ENCODE assay signal across 21 cellular contexts in genomic region chr10:99805190-99805589, GRCh38. TPM values are rescaled to one million over a fixed set of nuclear protein-coding genes. Genes with fewer than 3 reads are reported as not detected.
DNase-seq lines count a peak whose midpoint lies in the region; ATAC-seq, FAIRE-seq and TF ChIP-seq lines count a peak whose summit lies in the region.
"Had no signal": no experiment of that assay in that cellular context is flagged by ENCODE, and none has a peak within 500 bp of the region (broad histone marks: within the 10 kb centered on the region; RNA-seq: fewer than 3 reads in every experiment).

No MANE protein-coding gene starts in this region.

- H3K4me2 ChIP-seq in HepG2 (ENCODE audit: low read depth, low read length) (no peak overlapping the region), osteoblast (ENCODE audit: insufficient read depth, low read length) (no peak overlapping the region)
- H3K4me2 ChIP-seq: BLaER1 treated with 17β-estradiol and CSF1 and Interleukin-3, amounts not matched to agents 10 nM and 100 nM had no signal

- POLR2A ChIA-PET in HepG2 (lab: Yijun Ruan, JAX): interaction anchor here (1.2 kb wide), 2 partner anchors 23 to 73 kb away, joined by 3 to 4 read pairs; partner anchors contain the start of genes ABCC2, COX15 and CUTC

- TF ChIP-seq RAD21 in HepG2 (CRISPR knock-in tag; IDR thresholded peaks at IDR 0.05): no peak

- H3K9ac ChIP-seq in HepG2 (ENCODE audit: insufficient read depth, low read depth, low read length): no peak overlapping the region
- H3K9ac ChIP-seq in adipocyte (ENCODE audit: low read length): peak overlapping the region; percentile 2
- H3K9ac ChIP-seq: BLaER1 treated with 17β-estradiol and CSF1 and Interleukin-3, amounts not matched to agents 10 nM and 100 nM had no signal

- DNase-seq in HepG2 (ENCODE audit: low spot score): no peak
- DNase-seq in right lobe of liver: no peak
- no peak for DNase-seq in adipocyte (ENCODE audit: low read depth)
- DNase-seq in osteoblast (ENCODE audit: insufficient read length, low spot score, missing footprints): no peak
- DNase-seq in HAP-1 (ENCODE audit: low spot score in 2 of 2): no peak
- no peak for DNase-seq in effector CD4-positive, alpha-beta T cell
- DNase-seq: 8988T; AML-193; Caco-2; Calu3; CD4-positive, alpha-beta T cell; CD8-positive, alpha-beta T cell; DMS79 treated with DMSO at 0.1 percent for 48 hours; GF-D8 had no signal

- intact Hi-C loops in HepG2 (cut with micrococcal nuclease; ENCODE audit: unreplicated experiment) (no loop called here), right lobe of liver (cut with DNase I) (no loop called here)

- TF ChIP-seq POLR2A in HepG2 (IDR thresholded peaks at IDR 0.05; ENCODE audit: insufficient read depth in 1 of 2, low read depth in 2 of 2, low read length in 2 of 2): no peak; a peak in 1 of 4 replicates
- no peak for TF ChIP-seq POLR2A in right lobe of liver (IDR thresholded peaks at IDR 0.05)

- peaks cover 54 to 97% of the 10 kb centered on the region in 2 experiments for H3K36me3 ChIP-seq in HepG2 (replicated peaks in 1 of 2; ENCODE audit: control insufficient read depth in 1 of 2, insufficient read depth in 2 of 2, low read length in 2 of 2)
- H3K36me3 ChIP-seq in right lobe of liver: peaks cover 3 to 99% (median 57%) of the 10 kb centered on the region in 4 donors
- H3K36me3 ChIP-seq in adipocyte (ENCODE audit: control insufficient read depth, insufficient read depth, low read length, severe bottlenecking): peaks cover 33% of the 10 kb centered on the region
- H3K36me3 ChIP-seq in osteoblast (ENCODE audit: insufficient read depth, low read length): no peaks in the 10 kb centered on the region
- H3K36me3 ChIP-seq in HAP-1 (replicated peaks): no peaks in the 10 kb centered on the region
- H3K36me3 ChIP-seq: BLaER1 treated with 17β-estradiol and CSF1 and Interleukin-3, amounts not matched to agents 10 nM and 100 nM had no signal

- H3K79me2 ChIP-seq in HepG2 (ENCODE audit: insufficient read depth, low read length) (no peaks in the 10 kb centered on the region), osteoblast (ENCODE audit: insufficient read depth, low read length) (no peaks in the 10 kb centered on the region)

- ATAC-seq in HepG2 (no peak), right lobe of liver (no peak)
- ATAC-seq: CD8-positive, alpha-beta T cell had no signal

- TF ChIP-seq CTCF in HepG2 (CRISPR knock-in tag; IDR thresholded peaks at IDR 0.05) (no peak), right lobe of liver (IDR thresholded peaks at IDR 0.05) (no peak), osteoblast (IDR thresholded peaks at IDR 0.05; ENCODE audit: extremely low read depth, low read depth, low read length) (no peak)

- WGBS in HepG2 (ENCODE audit: low lambda C conversion rate): 95% methylated on average over 5 of the region's 5 CpGs
- WGBS in right lobe of liver (ENCODE audit: insufficient coverage, low coverage, low lambda C conversion rate, missing lambda C conversion rate): 85% methylated on average over 5 of the region's 5 CpGs

- H2AFZ ChIP-seq in HepG2 (ENCODE audit: low read length): no peak overlapping the region
- peak overlapping the region; percentile 53 for H2AFZ ChIP-seq in osteoblast (ENCODE audit: low read length)

- in situ Hi-C loops in HepG2 (cut with HindIII; ENCODE audit: extremely low pct_ligation_motif_present, low pct_unique_long_range_greater_than_20kb): no loop called here
- in situ Hi-C loops in HAP-1 (cut with MboI; ENCODE audit: low sequenced_read_pairs): no loop called here

- CTCF ChIA-PET in HepG2 (lab: Yijun Ruan, JAX; ENCODE audit: low intra/inter-chr PET ratio, low total read pairs): no interaction called here

- H3K27me3 ChIP-seq in HepG2 (ENCODE audit: control insufficient read depth in 1 of 2, insufficient read depth in 2 of 2, low read length in 2 of 2): no peaks in the 10 kb centered on the region
- no peaks in the 10 kb centered on the region for H3K27me3 ChIP-seq in right lobe of liver
- H3K27me3 ChIP-seq in adipocyte (replicated peaks; ENCODE audit: control insufficient read depth, insufficient read depth, low read length): no peaks in the 10 kb centered on the region
- H3K27me3 ChIP-seq in osteoblast (ENCODE audit: insufficient read depth, low read length): no peaks in the 10 kb centered on the region
- no peaks in the 10 kb centered on the region for H3K27me3 ChIP-seq in HAP-1 (ENCODE audit: low read depth)
- H3K27me3 ChIP-seq: BLaER1 treated with 17β-estradiol and CSF1 and Interleukin-3, amounts not matched to agents 10 nM and 100 nM had no signal

- H3K27ac ChIP-seq in HepG2 (ENCODE audit: extremely low read length, insufficient read depth, low read length) (no peak overlapping the region), right lobe of liver (no peak overlapping the region), osteoblast (ENCODE audit: low read depth, low read length) (no peak overlapping the region)
- H3K27ac ChIP-seq: BLaER1 treated with 17β-estradiol and CSF1 and Interleukin-3, amounts not matched to agents 10 nM and 100 nM; C4-2B had no signal

- H3K9me3 ChIP-seq in HepG2 (ENCODE audit: low read length) (no peaks in the 10 kb centered on the region), right lobe of liver (no peaks in the 10 kb centered on the region), adipocyte (ENCODE audit: control insufficient read depth, low read length) (no peaks in the 10 kb centered on the region), osteoblast (ENCODE audit: low read depth, low read length) (no peaks in the 10 kb centered on the region), HAP-1 (no peaks in the 10 kb centered on the region)
- H3K9me3 ChIP-seq: BLaER1 treated with 17β-estradiol and CSF1 and Interleukin-3, amounts not matched to agents 10 nM and 100 nM; Caco-2 had no signal

- no peaks in the 10 kb centered on the region for H3K4me1 ChIP-seq in HepG2 (ENCODE audit: insufficient read depth, low read length)
- H3K4me1 ChIP-seq in right lobe of liver: no peaks in the 10 kb centered on the region
- H3K4me1 ChIP-seq in adipocyte (ENCODE audit: control insufficient read depth, insufficient read depth, low read length): peaks cover 45% of the 10 kb centered on the region
- H3K4me1 ChIP-seq in osteoblast (ENCODE audit: insufficient read depth, low read length): no peaks in the 10 kb centered on the region
- H3K4me1 ChIP-seq in HAP-1: no peaks in the 10 kb centered on the region
- H3K4me1 ChIP-seq: Caco-2 had no signal

- BruUV-seq in HepG2 (replicated peaks; lab: Mats Ljungman, UMichigan): no TSS peak

- H3K4me3 ChIP-seq in HepG2 (replicated peaks in 1 of 3; ENCODE audit: insufficient read depth in 1 of 3, low read depth in 2 of 3, low read length in 3 of 3) (no peak overlapping the region), right lobe of liver (no peak overlapping the region), adipocyte (ENCODE audit: low read length) (no peak overlapping the region), osteoblast (ENCODE audit: insufficient read depth, low read length) (no peak overlapping the region), HAP-1 (no peak overlapping the region)
- H3K4me3 ChIP-seq: BLaER1 treated with 17β-estradiol and CSF1 and Interleukin-3, amounts not matched to agents 10 nM and 100 nM had no signal

- no peak for FAIRE-seq in HepG2 (lab: Jason Lieb, UNC)
- FAIRE-seq: A204.1, D721Med, G401.6, GM12891, GM19239 had no signal

- no peaks in the 10 kb centered on the region; the same call in 1 of the 2 replicates for H4K20me1 ChIP-seq in HepG2 (ENCODE audit: insufficient read depth, low read length)
- H4K20me1 ChIP-seq in osteoblast (ENCODE audit: insufficient read depth, low read length): no peaks in the 10 kb centered on the region
- H4K20me1 ChIP-seq: BLaER1 treated with 17β-estradiol and CSF1 and Interleukin-3, amounts not matched to agents 10 nM and 100 nM had no signal

- TF ChIP-seq EP300 in HepG2 (IDR thresholded peaks at IDR 0.05; ENCODE audit: low read depth in 2 of 2, low read length in 2 of 2): no peak
- TF ChIP-seq EP300 in HepG2 (CRISPR knock-in tag; IDR thresholded peaks at IDR 0.05; ENCODE audit: borderline replicate concordance): no peak

RNA-seq across cellular contexts. Expression of gene ABCC2, which starts 22.8 kb away (rescaled TPM):
- total RNA-seq in HepG2 (2016; rRNA removed; fragmentation: Illumina TruSeq; extraction: Trizol): 69.6 and 181 TPM in 2 replicates
- 31.3 and 40.8 TPM in 2 replicates for total RNA-seq in HepG2 (2016; cell fraction: cytosol; rRNA removed; fragmentation: Illumina TruSeq; extraction: Trizol; ENCODE audit: low read depth)
- 67.7 and 182 TPM in 2 replicates for total RNA-seq in HepG2 (2016; cell fraction: insoluble cytoplasmic fraction; rRNA removed; fragmentation: Illumina TruSeq; extraction: Trizol)
- total RNA-seq in HepG2 (2016; cell fraction: membrane; rRNA removed; fragmentation: Illumina TruSeq; extraction: Trizol): 50.0 and 56.1 TPM in 2 replicates
- total RNA-seq in HepG2 (2016; cell fraction: nucleus; rRNA removed; fragmentation: Illumina TruSeq; extraction: Trizol): 355 and 375 TPM in 2 replicates
- polyA plus RNA-seq in HepG2 (2011; rRNA removed): 494 and 497 TPM in 2 replicates
- 143 and 146 TPM in 2 replicates for polyA plus RNA-seq in HepG2 (2011; cell fraction: cytosol; rRNA removed)
- polyA plus RNA-seq in HepG2 (2011; cell fraction: nucleus; rRNA removed): 1,936 and 2,090 TPM in 2 replicates
- polyA plus RNA-seq in HepG2 (2012): 190 and 211 TPM in 2 replicates
- polyA plus RNA-seq in HepG2 (2016; cell fraction: cytosol; fragmentation: Illumina TruSeq; extraction: Trizol; ENCODE audit: low read depth): 15.4 and 16.6 TPM in 2 replicates
- 60.6 and 62.7 TPM in 2 replicates for polyA plus RNA-seq in HepG2 (2016; cell fraction: insoluble cytoplasmic fraction; fragmentation: Illumina TruSeq; extraction: Trizol; ENCODE audit: low read depth)
- 30.7 and 37.6 TPM in 2 replicates for polyA plus RNA-seq in HepG2 (2016; cell fraction: membrane; fragmentation: Illumina TruSeq; extraction: Trizol; ENCODE audit: low read depth)
- polyA plus RNA-seq in HepG2 (2016; cell fraction: nucleus; fragmentation: Illumina TruSeq; extraction: Trizol; ENCODE audit: insufficient read depth, low read depth): 729 and 777 TPM in 2 replicates
- polyA minus RNA-seq in HepG2 (2011; rRNA and poly(A)+ RNA removed; ENCODE audit: low replicate concordance): 436 and 561 TPM in 2 replicates
- 86.9 and 93.4 TPM in 2 replicates for polyA minus RNA-seq in HepG2 (2011; cell fraction: cytosol; rRNA and poly(A)+ RNA removed)
- polyA minus RNA-seq in HepG2 (2011; cell fraction: nucleus; rRNA and poly(A)+ RNA removed): 718 and 929 TPM in 2 replicates
- 100 to 1,000 TPM; 136 to 372 (median 156) TPM for total RNA-seq in right lobe of liver
- 1.5 and 1.8 TPM in 2 replicates for total RNA-seq in osteoblast

Comparison
In these comparisons a context has a peak if more than half of its experiments do, and no peak if none do; other contexts are left out.
1. RNA of gene ABCC2, which starts 22.8 kb away (total RNA-seq): 31.3 to 375 TPM in HepG2 and 136 to 372 TPM in right lobe of liver; 1.5 to 1.8 TPM in osteoblast; every median in the first group is over 10 times any median in the second.